ENCODE assay signal across 1 cellular context in genomic region chr1:950268-950667, GRCh38.
TF ChIP-seq lines count a peak whose summit lies in the region.

No MANE protein-coding gene starts in this region.

TF ChIP-seq in IMR-90, 13 proteins besides CTCF, POLR2A, EP300 and RAD21:
- TF ChIP-seq, protein P1, sequence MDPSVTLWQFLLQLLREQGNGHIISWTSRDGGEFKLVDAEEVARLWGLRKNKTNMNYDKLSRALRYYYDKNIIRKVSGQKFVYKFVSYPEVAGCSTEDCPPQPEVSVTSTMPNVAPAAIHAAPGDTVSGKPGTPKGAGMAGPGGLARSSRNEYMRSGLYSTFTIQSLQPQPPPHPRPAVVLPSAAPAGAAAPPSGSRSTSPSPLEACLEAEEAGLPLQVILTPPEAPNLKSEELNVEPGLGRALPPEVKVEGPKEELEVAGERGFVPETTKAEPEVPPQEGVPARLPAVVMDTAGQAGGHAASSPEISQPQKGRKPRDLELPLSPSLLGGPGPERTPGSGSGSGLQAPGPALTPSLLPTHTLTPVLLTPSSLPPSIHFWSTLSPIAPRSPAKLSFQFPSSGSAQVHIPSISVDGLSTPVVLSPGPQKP (IDR thresholded peaks at IDR 0.05; ENCODE audit: borderline replicate concordance, low read depth, low read length) = no peak
- TF ChIP-seq MAZ (IDR thresholded peaks at IDR 0.05; ENCODE audit: borderline replicate concordance, low read depth, low read length) (no peak), RCOR1 (IDR thresholded peaks at IDR 0.05; ENCODE audit: insufficient replicate concordance, low read length) (no peak), RFX5 (IDR thresholded peaks at IDR 0.05; ENCODE audit: low read depth, low read length) (no peak), BHLHE40 (IDR thresholded peaks at IDR 0.05; ENCODE audit: low read depth, low read length) (no peak), FOS (IDR thresholded peaks at IDR 0.05; ENCODE audit: low read depth, low read length) (no peak), SMC3 (IDR thresholded peaks at IDR 0.05; ENCODE audit: low read depth, low read length) (no peak), NFE2L2 (IDR thresholded peaks at IDR 0.05; ENCODE audit: low read depth, low read length) (no peak), MXI1 (IDR thresholded peaks at IDR 0.05; ENCODE audit: borderline replicate concordance, low read depth, low read length) (no peak), CEBPB (IDR thresholded peaks at IDR 0.05; ENCODE audit: low read depth, low read length) (no peak), USF2 (IDR thresholded peaks at IDR 0.05; ENCODE audit: low read depth, low read length) (no peak), MAFK (IDR thresholded peaks at IDR 0.05; ENCODE audit: low read depth, low read length) (no peak), CHD1 (IDR thresholded peaks at IDR 0.05; ENCODE audit: low read depth, low read length) (no peak)
